ENCODE assay signal across 18 cellular contexts in the genomic region with DNA sequence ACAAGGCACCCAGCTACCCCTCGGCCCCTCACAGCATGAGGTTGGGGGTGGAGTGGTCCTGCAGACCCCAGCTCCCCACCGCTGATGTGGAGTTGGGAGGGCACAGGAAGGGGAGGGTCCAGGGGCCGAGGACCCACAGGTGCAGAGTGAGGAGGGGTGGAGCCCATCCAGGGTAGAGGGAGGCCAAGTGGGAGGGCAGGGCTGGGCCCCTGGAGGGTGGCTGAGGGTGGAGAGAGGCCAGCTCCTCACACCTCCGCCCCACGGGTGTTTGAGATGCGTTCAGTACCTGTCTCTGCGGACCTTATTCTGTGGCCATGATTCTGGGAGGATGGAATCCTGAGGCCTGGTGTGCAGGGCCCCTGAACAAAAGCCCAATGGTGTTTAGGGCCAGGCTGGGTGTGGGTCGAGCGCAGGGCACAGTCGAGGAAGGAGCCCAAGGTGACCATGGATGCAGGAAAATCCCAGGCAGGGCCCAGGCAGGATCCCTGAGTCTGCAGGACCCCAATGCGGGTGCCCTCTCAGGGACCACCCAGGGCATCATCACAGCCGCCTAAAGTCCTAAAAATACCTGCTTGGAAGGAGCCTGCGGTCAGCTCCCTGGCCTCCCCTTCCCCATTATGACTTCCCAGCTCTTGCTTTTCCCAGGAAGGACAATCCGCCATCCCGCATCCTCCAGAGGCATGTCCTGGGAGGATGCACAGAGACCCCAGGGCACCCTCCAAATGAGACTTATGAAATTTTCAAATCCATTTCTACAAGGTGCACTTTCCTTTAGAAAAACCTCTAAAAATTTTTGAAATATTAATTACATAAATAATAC.
"Had no signal": no experiment of that assay in that cellular context is flagged by ENCODE, and none has a peak within 500 bp of the region (broad histone marks: within the 10 kb centered on the region; RNA-seq: fewer than 3 reads in every experiment).

No MANE protein-coding gene starts in this region.

- DNase-seq: effector memory CD8-positive, alpha-beta T cell; esophagus squamous epithelium; foreskin fibroblast; left colon; mesendoderm; mucosa of descending colon; pancreas; right lobe of liver; stimulated activated CD4-positive, alpha-beta T cell treated with anti-CD3 and anti-CD28 coated beads, Interleukin-4, amount 100 ng/mL, for 1 hour; stimulated activated CD8-positive, alpha-beta memory T cell treated with anti-CD3 and anti-CD28 coated beads, Interleukin-4, amount 100 ng/mL, for 48 hours; testis had no signal

- H3K4me1 Mint-ChIP-seq: naive thymus-derived CD8-positive, alpha-beta T cell had no signal

- H3K9me3 ChIP-seq: esophagus squamous epithelium, mucosa of descending colon, pancreas, right lobe of liver, testis, tibial nerve had no signal

- H3K36me3 ChIP-seq: esophagus squamous epithelium, pancreas, right lobe of liver, tibial nerve had no signal

- H3K27ac Mint-ChIP-seq: dendritic cell treated with granulocyte-macrophage colony-stimulating factor and Interleukin-4, amounts not matched to agents 40 ng/mL and 50 ng/mL, for 4 days; effector memory CD8-positive, alpha-beta T cell; naive thymus-derived CD8-positive, alpha-beta T cell; progenitor cell of endocrine pancreas; stimulated activated effector memory CD8-positive, alpha-beta T cell treated with anti-CD3 and anti-CD28 coated beads, Interleukin-12 subunit alpha, Interleukin-12 subunit beta, amount 100 ng/mL, for 72 hours; stimulated activated naive CD8-positive, alpha-beta T cell treated with anti-CD3 and anti-CD28 coated beads, Interleukin-15, Interleukin-2, amounts not matched to agents 100 ng/mL and 50 ng/mL, for 24 hours had no signal

- H3K27me3 Mint-ChIP-seq: dendritic cell treated with granulocyte-macrophage colony-stimulating factor and Interleukin-4, amounts not matched to agents 40 ng/mL and 50 ng/mL, for 4 days; stimulated activated naive CD8-positive, alpha-beta T cell treated with anti-CD3 and anti-CD28 coated beads, Interleukin-15, Interleukin-2, amounts not matched to agents 100 ng/mL and 50 ng/mL, for 24 hours had no signal

- ATAC-seq: effector memory CD8-positive, alpha-beta T cell; left colon; mucosa of descending colon; naive thymus-derived CD8-positive, alpha-beta T cell; pancreas; stimulated activated effector memory CD8-positive, alpha-beta T cell treated with anti-CD3 and anti-CD28 coated beads, Interleukin-12 subunit alpha, Interleukin-12 subunit beta, amount 100 ng/mL, for 72 hours had no signal

- H3K4me3 Mint-ChIP-seq: dendritic cell treated with granulocyte-macrophage colony-stimulating factor and Interleukin-4, amounts not matched to agents 40 ng/mL and 50 ng/mL, for 4 days; effector memory CD8-positive, alpha-beta T cell; naive thymus-derived CD8-positive, alpha-beta T cell; stimulated activated effector memory CD8-positive, alpha-beta T cell treated with anti-CD3 and anti-CD28 coated beads, Interleukin-12 subunit alpha, Interleukin-12 subunit beta, amount 100 ng/mL, for 72 hours; stimulated activated naive CD8-positive, alpha-beta T cell treated with anti-CD3 and anti-CD28 coated beads, Interleukin-15, Interleukin-2, amounts not matched to agents 100 ng/mL and 50 ng/mL, for 24 hours had no signal

- H3K27ac ChIP-seq: esophagus squamous epithelium, hepatocyte, pancreas, right lobe of liver, testis, tibial nerve had no signal

- H3K27me3 ChIP-seq: hepatocyte, pancreas, right lobe of liver, testis, tibial nerve had no signal

- H3K9me3 Mint-ChIP-seq: dendritic cell treated with granulocyte-macrophage colony-stimulating factor and Interleukin-4, amounts not matched to agents 40 ng/mL and 50 ng/mL, for 4 days; effector memory CD8-positive, alpha-beta T cell; stimulated activated effector memory CD8-positive, alpha-beta T cell treated with anti-CD3 and anti-CD28 coated beads, Interleukin-12 subunit alpha, Interleukin-12 subunit beta, amount 100 ng/mL, for 72 hours; stimulated activated naive CD8-positive, alpha-beta T cell treated with anti-CD3 and anti-CD28 coated beads, Interleukin-15, Interleukin-2, amounts not matched to agents 100 ng/mL and 50 ng/mL, for 24 hours had no signal

- H3K36me3 Mint-ChIP-seq: naive thymus-derived CD8-positive, alpha-beta T cell; stimulated activated effector memory CD8-positive, alpha-beta T cell treated with anti-CD3 and anti-CD28 coated beads, Interleukin-12 subunit alpha, Interleukin-12 subunit beta, amount 100 ng/mL, for 72 hours had no signal

- H3K4me1 ChIP-seq: esophagus squamous epithelium, pancreas, right lobe of liver, testis, tibial nerve had no signal

- H3K4me3 ChIP-seq: esophagus squamous epithelium, hepatocyte, mucosa of descending colon, pancreas, right lobe of liver, testis, tibial nerve had no signal
